21 cellular contexts compared by ENCODE assay signal in the genomic region with DNA sequence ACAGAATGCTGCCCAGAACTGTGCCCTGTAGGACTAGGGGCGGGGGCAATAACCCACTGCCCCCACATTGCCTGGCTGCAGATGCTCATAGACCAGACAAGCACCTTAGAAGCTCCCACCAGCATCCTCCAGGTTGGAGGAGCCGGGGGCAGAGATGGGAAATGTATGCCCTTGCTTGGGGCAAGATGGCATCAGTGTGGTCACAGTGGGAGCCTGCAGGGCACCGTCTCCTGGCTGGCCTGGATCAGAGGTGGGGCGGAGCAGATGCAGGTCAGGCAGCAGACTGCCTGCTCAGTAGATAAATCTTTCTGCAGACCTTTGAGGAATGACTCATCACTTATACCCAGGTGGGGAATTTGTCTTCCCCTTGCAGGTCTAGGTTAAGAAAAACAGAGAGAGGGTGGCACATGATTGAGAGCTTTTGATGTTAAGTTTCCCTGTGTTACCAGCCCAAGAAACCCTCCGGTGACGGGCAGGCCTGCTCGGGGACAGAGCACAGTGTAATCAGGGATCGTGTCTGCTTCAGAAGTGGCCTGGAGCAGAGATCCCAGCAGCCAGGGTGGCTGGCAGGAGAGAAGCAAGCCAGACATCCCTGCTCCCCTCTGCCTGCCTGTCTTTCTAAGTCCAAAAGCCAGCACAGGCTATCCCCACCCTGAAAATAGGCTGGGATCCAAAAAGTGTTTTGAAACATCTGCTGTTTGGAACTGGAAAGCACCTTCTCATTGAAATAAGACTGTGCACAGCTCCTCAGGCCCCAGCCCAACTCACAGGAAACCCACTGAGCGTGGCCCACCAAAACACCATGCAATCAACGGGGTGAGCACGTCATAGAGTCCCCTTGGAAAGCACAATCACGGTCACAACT. TPM values are rescaled to one million over a fixed set of nuclear protein-coding genes. Genes with fewer than 3 reads are reported as not detected.
DNase-seq lines count a peak whose midpoint lies in the region; ATAC-seq and TF ChIP-seq lines count a peak whose summit lies in the region.
"Had no signal": no experiment of that assay in that cellular context is flagged by ENCODE, and none has a peak within 500 bp of the region (broad histone marks: within the 10 kb centered on the region; RNA-seq: fewer than 3 reads in every experiment).

No MANE protein-coding gene starts in this region.

- intact Hi-C loops in HCT116 (cut with micrococcal nuclease) (no loop called here), PC-3 (cut with micrococcal nuclease) (no loop called here)

- DNase-seq in NCI-H1694 treated with DMSO at 0.1 percent for 48 hours (lab: John Stamatoyannopoulos, UW) (peak; percentile 30), NCI-H1694 (lab: John Stamatoyannopoulos, UW) (no peak), HCT116 (ENCODE audit: low read depth, low spot score) (no peak), coronary artery (ENCODE audit: low spot score) (peak; percentile 24), neural progenitor cell (ENCODE audit: low spot score) (no peak), foreskin melanocyte (no peak), PC-3 (no peak), putamen (ENCODE audit: low spot score) (no peak)
- DNase-seq: activated naive CD8-positive, alpha-beta T cell treated with anti-CD3 and anti-CD28 coated beads, Interleukin-2, amount 10 ng/mL, durations not matched to agents 7 days and 5 days; activated T-cell treated with anti-CD3 and anti-CD28 coated beads, Interleukin-2, amount 50 U/mL, for 72 hours; brain microvascular endothelial cell; dermis blood vessel endothelial cell; HCEC 1CT; mesenchymal stem cell; NCI-H1930; upper lobe of left lung had no signal

- H3K27me3 Mint-ChIP-seq in neural progenitor cell (ENCODE audit: insufficient read depth, low read depth), result peaks cover 2% of the 10 kb centered on the region

- H3K79me2 ChIP-seq in HCT116 (ENCODE audit: insufficient read depth, low read length) (no peaks in the 10 kb centered on the region), neural progenitor cell (ENCODE audit: low read depth) (no peaks in the 10 kb centered on the region), PC-3 (ENCODE audit: low read length) (no peaks in the 10 kb centered on the region)

- TF ChIP-seq CTCF in HCT116 (IDR thresholded peaks at IDR 0.05 in 2 of 3, conservative IDR thresholded peaks at IDR 0.05 in 1 of 3; ENCODE audit: borderline replicate concordance in 1 of 3, insufficient read depth in 1 of 3, low read depth in 2 of 3, low read length in 2 of 3) (no peak), coronary artery (IDR thresholded peaks at IDR 0.05) (no peak), neural progenitor cell (IDR thresholded peaks at IDR 0.05) (no peak), PC-3 (conservative IDR thresholded peaks at IDR 0.05; ENCODE audit: low read depth, low read length) (no peak)

- no peak for TF ChIP-seq POLR2A in HCT116 (IDR thresholded peaks at IDR 0.05; ENCODE audit: borderline replicate concordance, extremely low read depth, insufficient read depth, insufficient read length)

- H4K20me1 ChIP-seq in HCT116 (ENCODE audit: insufficient read depth) (no peaks in the 10 kb centered on the region), neural progenitor cell (ENCODE audit: low read depth) (no peaks in the 10 kb centered on the region), PC-3 (ENCODE audit: low read length) (no peaks in the 10 kb centered on the region)

- H3K9me3 ChIP-seq in HCT116 (ENCODE audit: control insufficient read depth in 1 of 2, insufficient read depth in 1 of 2, low read depth in 1 of 2, low read length in 2 of 2) (no peaks in the 10 kb centered on the region), neural progenitor cell (ENCODE audit: low read depth) (no peaks in the 10 kb centered on the region), PC-3 (ENCODE audit: low read length) (no peaks in the 10 kb centered on the region)
- H3K9me3 ChIP-seq: upper lobe of left lung had no signal

- no peak overlapping the region for H3K4me3 Mint-ChIP-seq in neural progenitor cell
- H3K4me3 Mint-ChIP-seq: activated naive CD8-positive, alpha-beta T cell treated with anti-CD3 and anti-CD28 coated beads, Interleukin-2, amount 10 ng/mL, durations not matched to agents 7 days and 5 days; activated T-cell treated with anti-CD3 and anti-CD28 coated beads, Interleukin-2, amount 50 U/mL, for 72 hours; nephron; stimulated activated naive CD8-positive, alpha-beta T cell treated with anti-CD3 and anti-CD28 coated beads, Interleukin-15, Interleukin-2, amounts not matched to agents 100 ng/mL and 50 ng/mL, for 24 hours; T-cell had no signal

- RAD21 ChIA-PET in HCT116 (lab: Charles Lee; ENCODE audit: low non-redundant PET in 1 of 2, low total read pairs in 2 of 2, uncharacterized antibody in 2 of 2, unreplicated experiment in 2 of 2), result no interaction called here

- H3F3A ChIP-seq in neural progenitor cell (ENCODE audit: low read depth), result no peaks in the 10 kb centered on the region
- no peaks in the 10 kb centered on the region for H3F3A ChIP-seq in PC-3 (ENCODE audit: low read length, unreplicated experiment)

- H3K36me3 ChIP-seq in HCT116 (ENCODE audit: control insufficient read depth in 1 of 2, insufficient read depth in 2 of 2, low read length in 2 of 2) (no peaks in the 10 kb centered on the region), neural progenitor cell (no peaks in the 10 kb centered on the region), PC-3 (ENCODE audit: low read depth, low read length) (no peaks in the 10 kb centered on the region)
- H3K36me3 ChIP-seq: brain microvascular endothelial cell, upper lobe of left lung had no signal

- H3K9me2 ChIP-seq in HCT116 (ENCODE audit: insufficient read depth) (no peaks in the 10 kb centered on the region), PC-3 (replicated peaks; ENCODE audit: low read length) (no peaks in the 10 kb centered on the region)

- no peak overlapping the region for H3K27ac ChIP-seq in HCT116 (ENCODE audit: low read depth, low read length)
- no peak overlapping the region for H3K27ac ChIP-seq in coronary artery
- H3K27ac ChIP-seq in neural progenitor cell, result no peak overlapping the region
- H3K27ac ChIP-seq in PC-3 (ENCODE audit: low read length), result no peak overlapping the region
- H3K27ac ChIP-seq: 22Rv1, brain microvascular endothelial cell, C4-2B, upper lobe of left lung had no signal

- H3K9ac ChIP-seq in HCT116 (ENCODE audit: low read length), result no peak overlapping the region
- H3K9ac ChIP-seq in neural progenitor cell, result no peak overlapping the region
- H3K9ac ChIP-seq in PC-3 (ENCODE audit: low read length), result no peak overlapping the region

- H3K27me3 ChIP-seq in HCT116 (ENCODE audit: insufficient read depth, low read length), result peaks cover 3% of the 10 kb centered on the region; the same call in 1 of the 2 replicates
- no peaks in the 10 kb centered on the region for H3K27me3 ChIP-seq in neural progenitor cell
- peaks cover 77% of the 10 kb centered on the region for H3K27me3 ChIP-seq in PC-3 (ENCODE audit: low read length)
- H3K27me3 ChIP-seq: brain microvascular endothelial cell, upper lobe of left lung had no signal

- CTCF ChIA-PET in HCT116 (lab: Charles Lee), result no interaction called here
- CTCF ChIA-PET in PC-3 (lab: Charles Lee), result no interaction called here

- H3K9me3 Mint-ChIP-seq in neural progenitor cell, result peaks cover 3% of the 10 kb centered on the region
- H3K9me3 Mint-ChIP-seq: activated T-cell treated with anti-CD3 and anti-CD28 coated beads, Interleukin-2, amount 50 U/mL, for 72 hours; stimulated activated naive CD8-positive, alpha-beta T cell treated with anti-CD3 and anti-CD28 coated beads, Interleukin-15, Interleukin-2, amounts not matched to agents 100 ng/mL and 50 ng/mL, for 24 hours; T-cell had no signal

- BruUV-seq in HCT116 (replicated peaks; lab: Mats Ljungman, UMichigan) (no TSS peak), PC-3 (replicated peaks; lab: Mats Ljungman, UMichigan) (no TSS peak)

- peak; percentile 63 for ATAC-seq in HCT116
- ATAC-seq in PC-3, result no peak
- ATAC-seq: activated T-cell treated with anti-CD3 and anti-CD28 coated beads, Interleukin-2, amount 50 U/mL, for 72 hours; T-cell had no signal

- H3K4me1 ChIP-seq in HCT116 (ENCODE audit: control insufficient read depth in 1 of 2, insufficient read depth in 2 of 2, low read length in 2 of 2) (peaks cover 10 to 19% of the 10 kb centered on the region in 2 experiments), neural progenitor cell (peaks cover 4% of the 10 kb centered on the region), PC-3 (ENCODE audit: insufficient read depth, low read length) (no peaks in the 10 kb centered on the region)
- H3K4me1 ChIP-seq: upper lobe of left lung had no signal

- no peak overlapping the region for H3K4me3 ChIP-seq in HCT116 (replicated peaks in 1 of 2; ENCODE audit: low read depth in 1 of 2, low read length in 2 of 2)
- no peak overlapping the region for H3K4me3 ChIP-seq in coronary artery
- no peak overlapping the region for H3K4me3 ChIP-seq in neural progenitor cell
- no peak overlapping the region for H3K4me3 ChIP-seq in PC-3 (ENCODE audit: low read length)
- H3K4me3 ChIP-seq: upper lobe of left lung had no signal

- H3K4me1 Mint-ChIP-seq in neural progenitor cell, result no peaks in the 10 kb centered on the region
- H3K4me1 Mint-ChIP-seq: activated naive CD8-positive, alpha-beta T cell treated with anti-CD3 and anti-CD28 coated beads, Interleukin-2, amount 10 ng/mL, durations not matched to agents 7 days and 5 days; T-cell had no signal

- no peaks in the 10 kb centered on the region for H3K36me3 Mint-ChIP-seq in neural progenitor cell
- H3K36me3 Mint-ChIP-seq: activated naive CD8-positive, alpha-beta T cell treated with anti-CD3 and anti-CD28 coated beads, Interleukin-2, amount 10 ng/mL, durations not matched to agents 7 days and 5 days; T-cell had no signal

- no peak for TF ChIP-seq RAD21 in HCT116 (IDR thresholded peaks at IDR 0.05; ENCODE audit: low read depth)

- H3K4me2 ChIP-seq in HCT116 (ENCODE audit: low read length), result peak overlapping the region; percentile 20; the same call in 1 of the 2 replicates
- H3K4me2 ChIP-seq in neural progenitor cell, result no peak overlapping the region
- H3K4me2 ChIP-seq in PC-3 (ENCODE audit: low read length), result no peak overlapping the region

- POLR2A ChIA-PET in HCT116 (lab: Charles Lee), result no interaction called here
- POLR2A ChIA-PET in PC-3 (lab: Charles Lee; ENCODE audit: unreplicated experiment), result no interaction called here

- H2AFZ ChIP-seq in HCT116 (ENCODE audit: low read depth, low read length, poor library complexity, severe bottlenecking), result no peak overlapping the region
- H2AFZ ChIP-seq in neural progenitor cell (replicated peaks), result no peak overlapping the region
- no peak overlapping the region for H2AFZ ChIP-seq in PC-3 (ENCODE audit: low read length)

- H3K27ac Mint-ChIP-seq in neural progenitor cell, result peak overlapping the region; percentile 42
- H3K27ac Mint-ChIP-seq: activated naive CD8-positive, alpha-beta T cell treated with anti-CD3 and anti-CD28 coated beads, Interleukin-2, amount 10 ng/mL, durations not matched to agents 7 days and 5 days; activated T-cell treated with anti-CD3 and anti-CD28 coated beads, Interleukin-2, amount 50 U/mL, for 72 hours; stimulated activated naive CD8-positive, alpha-beta T cell treated with anti-CD3 and anti-CD28 coated beads, Interleukin-15, Interleukin-2, amounts not matched to agents 100 ng/mL and 50 ng/mL, for 24 hours; T-cell had no signal

TF ChIP-seq in HCT116, 20 proteins besides CTCF, POLR2A, EP300 and RAD21 (continues in another document):
- no peak for TF ChIP-seq EZH2 (IDR thresholded peaks at IDR 0.05)

RNA-seq across cellular contexts. Expression of gene RPL38, which starts 50.7 kb away (rescaled TPM):
- total RNA-seq in HCT116 (2021; ENCODE audit: unreplicated experiment), result 1,628 TPM
- polyA plus RNA-seq in HCT116 (2012), result 6,393 and 7,467 TPM in 2 replicates
- total RNA-seq in neural progenitor cell (ENCODE audit: low replicate concordance), result 343 and 393 TPM in 2 replicates
- 2,878 and 3,689 TPM in 2 replicates for total RNA-seq in PC-3 (2014; rRNA removed)

Comparison
In these comparisons a context has a peak if more than half of its experiments do, and no peak if none do; other contexts are left out.
1. DNase-seq: peak in NCI-H1694 treated with DMSO at 0.1 percent for 48 hours (single experiment) and coronary artery (single experiment); none in NCI-H1694 (single experiment), HCT116 (single experiment), neural progenitor cell (single experiment), foreskin melanocyte (single experiment), PC-3 (single experiment) and putamen (single experiment).